In the genomic region with DNA sequence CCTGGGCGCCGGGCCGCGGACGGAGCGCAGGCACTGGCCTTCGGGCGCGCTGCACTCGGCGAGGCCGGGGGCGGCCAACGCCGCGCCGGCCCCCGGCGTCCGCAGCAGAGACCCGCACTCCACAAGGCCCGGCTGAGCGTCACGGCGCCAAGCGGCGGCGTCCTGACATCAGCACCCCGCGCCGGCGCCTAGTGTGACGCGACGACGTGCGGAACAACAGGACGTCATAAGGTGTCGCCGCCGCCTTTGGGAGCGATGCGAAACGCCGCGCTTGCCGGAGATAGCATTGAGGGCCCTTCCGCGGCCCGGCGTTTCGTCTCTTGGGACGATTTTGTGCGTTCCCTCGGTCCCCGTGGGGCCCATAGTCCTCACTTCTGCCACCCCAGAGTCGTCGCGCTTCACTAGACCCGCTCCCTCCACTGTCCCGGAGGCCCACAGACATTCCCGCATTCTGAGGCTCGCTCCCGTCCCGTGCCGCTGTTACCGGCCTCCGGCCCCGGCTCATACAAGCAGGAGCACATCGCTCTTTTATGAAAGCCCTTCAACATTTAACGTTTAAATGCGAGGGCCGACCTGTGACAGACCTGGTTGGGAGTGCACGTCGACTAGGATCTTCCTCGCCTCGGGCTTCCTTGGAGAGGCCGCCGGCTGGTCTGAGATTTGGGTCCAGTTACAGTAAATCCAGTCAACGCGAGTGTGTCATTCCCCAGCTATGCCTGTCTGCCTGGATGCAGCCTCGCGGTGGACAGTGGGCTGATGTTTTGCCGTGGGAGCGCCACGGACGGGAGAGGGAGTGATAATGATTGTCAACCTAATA, we compare ENCODE assay signal across 8 cellular contexts. TPM values are rescaled to one million over a fixed set of nuclear protein-coding genes. Genes with fewer than 3 reads are reported as not detected.
DNase-seq lines count a peak whose midpoint lies in the region; TF ChIP-seq lines count a peak whose summit lies in the region.

A gene (minus strand): TSS at position 143 of the 817 bp plus-strand sequence. CDS start 306 bp downstream, outside the sequence.

- TF ChIP-seq CTCF in LNCaP clone FGC (IDR thresholded peaks at IDR 0.05; ENCODE audit: control insufficient read depth, extremely low read depth, insufficient read depth) (no peak), foreskin fibroblast (IDR thresholded peaks at IDR 0.05; ENCODE audit: low read depth, low read length) (no peak)

- peak within 1 kb of the TSS; percentile 30 for H2AFZ ChIP-seq in neuron (ENCODE audit: low read depth, low read length)

- peak; percentile 89 for DNase-seq in EL
- DNase-seq in H4 (ENCODE audit: low spot score), result peak; percentile 90
- DNase-seq in LNCaP clone FGC (ENCODE audit: low read depth), result peak; percentile 68
- DNase-seq in SHP77 (lab: John Stamatoyannopoulos, UW), result peak; percentile 82 to 83
- peak; percentile 85 for DNase-seq in activated gamma-delta T cell (lab: John Stamatoyannopoulos, UW)
- DNase-seq in foreskin fibroblast, result peak; percentile 93 to 98
- DNase-seq in stromal cell of bone marrow (ENCODE audit: low read depth), result peak; percentile 78

- peaks cover 7% of the 10 kb centered on the region for H3K27me3 ChIP-seq in neuron (ENCODE audit: insufficient read depth, low read length)

- peak within 1 kb of the TSS; percentile 86 for H3K4me3 ChIP-seq in LNCaP clone FGC (ENCODE audit: low read depth, low read length)
- H3K4me3 ChIP-seq in foreskin fibroblast (ENCODE audit: low read depth in 1 of 2, low read length in 2 of 2), result peak within 1 kb of the TSS; percentile 95 to 99
- H3K4me3 ChIP-seq in neuron (ENCODE audit: low read length), result peak within 1 kb of the TSS; percentile 88

- no peaks in the 10 kb centered on the region for H3K9me3 ChIP-seq in neuron (ENCODE audit: low read length)

- peaks cover 5% of the 10 kb centered on the region for H3K36me3 ChIP-seq in neuron (ENCODE audit: insufficient read depth, low read length)

- H3K4me1 ChIP-seq in neuron (ENCODE audit: insufficient read depth, low read length), result peaks cover 13% of the 10 kb centered on the region

RNA-seq across cellular contexts. Expression of the gene that starts here (rescaled TPM):
- total RNA-seq in H4 (2014; rRNA removed; shearing (Covaris generic)), result 83.4 and 130 TPM in 2 replicates

Comparison
In these comparisons a context has a peak if more than half of its experiments do, and no peak if none do; other contexts are left out.
1. Peak in every context shown above with its lines: DNase-seq and H3K4me3 ChIP-seq.